In genomic region chr1:226626577-226626956, GRCh38 we compare ENCODE assay signal across 8 cellular contexts.
A peak's percentile ranks its signal among the peaks of the same experiment; 100 is the strongest.
DNase-seq lines count a peak whose midpoint lies in the region; ATAC-seq and TF ChIP-seq lines count a peak whose summit lies in the region.

No MANE protein-coding gene starts in this region.

- H3K27me3 ChIP-seq in heart right ventricle: no peaks in the 10 kb centered on the region

- H3K4me3 ChIP-seq in heart right ventricle (peak overlapping the region in 2 of 10 donors; percentile 7 to 14), retinal pigment epithelial cell (ENCODE audit: low read length) (no peak overlapping the region)

- H3K27me3 Mint-ChIP-seq in T-helper 1 cell treated with Interleukin-12 subunit alpha and Interleukin-12 subunit beta and Interleukin-4 antibody, amounts not matched to agents 30 μg/mL and 1 μg/mL, for 36 hours (ENCODE audit: low read depth): peaks cover 16% of the 10 kb centered on the region

- H3K36me3 ChIP-seq in heart right ventricle: peaks cover 0 to 11% (median 0%) of the 10 kb centered on the region in 9 donors

- peak overlapping the region; percentile 14 for H3K4me3 Mint-ChIP-seq in T-helper 1 cell treated with Interleukin-12 subunit alpha and Interleukin-12 subunit beta and Interleukin-4 antibody, amounts not matched to agents 30 μg/mL and 1 μg/mL, for 36 hours

- peaks cover 0 to 12% (median 0%) of the 10 kb centered on the region in 9 donors for H3K4me1 ChIP-seq in heart right ventricle

- peaks cover 0 to 10% (median 0%) of the 10 kb centered on the region in 11 donors for H3K9me3 ChIP-seq in heart right ventricle

- WGBS in heart right ventricle, 2 donors: 4 to 7% methylated on average over 11 of the region's 11 CpGs

- intact Hi-C loops in heart right ventricle (cut with DNase I): loop anchor here in 2 of 10 donors (2.0 to 10.0 kb wide), 2 partner anchors 202 kb away; no protein-coding TSS in a partner anchor

- TF ChIP-seq CTCF in heart right ventricle (IDR thresholded peaks at IDR 0.05): peak; percentile 95 to 99 (median 97)
- peak; percentile 96 for TF ChIP-seq CTCF in retinal pigment epithelial cell (conservative IDR thresholded peaks at IDR 0.05; ENCODE audit: low read depth, low read length)

- H3K27ac ChIP-seq in heart right ventricle: no peak overlapping the region

- peak; percentile 65 for ATAC-seq in GM19372 (IDR thresholded peaks at IDR 0.05; ENCODE audit: low read depth, unreplicated experiment)
- peak; percentile 70 to 90 (median 86) for ATAC-seq in heart right ventricle

- peaks cover 17% of the 10 kb centered on the region for H3K4me1 Mint-ChIP-seq in T-helper 1 cell treated with Interleukin-12 subunit alpha and Interleukin-12 subunit beta and Interleukin-4 antibody, amounts not matched to agents 30 μg/mL and 1 μg/mL, for 36 hours (ENCODE audit: low read depth)

- DNase-seq in CD1c-positive myeloid dendritic cell (ENCODE audit: extremely low spot score): peak; percentile 96
- peak; percentile 70 for DNase-seq in HT1080 (ENCODE audit: low read depth)
- DNase-seq in activated naive CD8-positive, alpha-beta T cell treated with anti-CD3 and anti-CD28 coated beads, Interleukin-2, amount 50 U/mL, for 16 hours (ENCODE audit: low read depth, low spot score): peak; percentile 65
- DNase-seq in heart right ventricle: peak; percentile 76 to 79
- DNase-seq in retinal pigment epithelial cell (ENCODE audit: low read depth): peak; percentile 19
- no peak for DNase-seq in NCI-H2107 treated with DMSO at 0.1 percent for 48 hours (lab: John Stamatoyannopoulos, UW; ENCODE audit: unreplicated experiment)

- H3K27ac Mint-ChIP-seq in T-helper 1 cell treated with Interleukin-12 subunit alpha and Interleukin-12 subunit beta and Interleukin-4 antibody, amounts not matched to agents 30 μg/mL and 1 μg/mL, for 36 hours: peak overlapping the region; percentile 55

- peaks cover 9% of the 10 kb centered on the region for H3K36me3 Mint-ChIP-seq in T-helper 1 cell treated with Interleukin-12 subunit alpha and Interleukin-12 subunit beta and Interleukin-4 antibody, amounts not matched to agents 30 μg/mL and 1 μg/mL, for 36 hours (ENCODE audit: low read depth)

- peaks cover 7% of the 10 kb centered on the region for H3K9me3 Mint-ChIP-seq in T-helper 1 cell treated with Interleukin-12 subunit alpha and Interleukin-12 subunit beta and Interleukin-4 antibody, amounts not matched to agents 30 μg/mL and 1 μg/mL, for 36 hours
